Comparison of ENCODE assay signal across 8 cellular contexts in genomic region chr10:3785251-3785848, GRCh38. TPM values are rescaled to one million over a fixed set of nuclear protein-coding genes. Genes with fewer than 3 reads are reported as not detected.
DNase-seq lines count a peak whose midpoint lies in the region; ATAC-seq, FAIRE-seq and TF ChIP-seq lines count a peak whose summit lies in the region.

No MANE protein-coding gene starts in this region.

- peak overlapping the region; percentile 98 to 99 for H3K4me3 ChIP-seq in small intestine (ENCODE audit: low read depth in 1 of 2, low read length in 2 of 2)

- H3K27me3 ChIP-seq in small intestine (ENCODE audit: control insufficient read depth in 2 of 2, insufficient read depth in 2 of 2, low read length in 2 of 2) = no peaks in the 10 kb centered on the region

- no peak for TF ChIP-seq CTCF in VCaP (conservative IDR thresholded peaks at IDR 0.05)

- peaks cover 0 to 3% of the 10 kb centered on the region in 2 donors for H3K4me1 ChIP-seq in small intestine (ENCODE audit: control insufficient read depth in 2 of 2, insufficient read depth in 1 of 2, low read depth in 1 of 2, low read length in 1 of 2)

- in situ Hi-C loops in T47D (cut with HindIII; ENCODE audit: low pct_unique_long_range_greater_than_20kb, low sequenced_read_pairs) = no loop called here

- whole genome bisulfite sequencing in small intestine, 3 donors = 0 to 2% (median 0%) methylated on average over 25 to 76 of the region's 76 CpGs

- no peaks in the 10 kb centered on the region for H3K9me3 ChIP-seq in small intestine (ENCODE audit: control insufficient read depth, low read depth)

- no peak for FAIRE-seq in small intestine (lab: Jason Lieb, UNC)

- H3K27ac ChIP-seq in VCaP (peak overlapping the region; percentile 93), small intestine (ENCODE audit: low read depth in 1 of 2, low read length in 1 of 2) (peak overlapping the region; percentile 100)

- ATAC-seq in GM18909 (IDR thresholded peaks at IDR 0.05; ENCODE audit: poor library complexity, unreplicated experiment) (peak; percentile 83), HG03139 (IDR thresholded peaks at IDR 0.05; ENCODE audit: unreplicated experiment) (peak; percentile 72)

- peaks cover 11 to 12% of the 10 kb centered on the region in 2 donors for H3K36me3 ChIP-seq in small intestine (ENCODE audit: control insufficient read depth in 2 of 2, insufficient read depth in 2 of 2, low read length in 2 of 2)

- peak; percentile 100 for DNase-seq in AG08396 (ENCODE audit: low spot score)
- peak; percentile 88 for DNase-seq in NCI-H2196 (lab: John Stamatoyannopoulos, UW; ENCODE audit: unreplicated experiment)
- peak; percentile 99 to 100 for DNase-seq in T47D (ENCODE audit: low read depth in 1 of 2, low spot score in 1 of 2)
- peak; percentile 98 for DNase-seq in iPS-NIHi11 (ENCODE audit: low spot score)
- DNase-seq in small intestine = peak; percentile 99

RNA-seq across cellular contexts. Expression of gene KLF6, which starts 0.3 kb away (rescaled TPM):
- 10 to 100 TPM; 47.3 to 97.7 (median 63.0) TPM for polyA plus RNA-seq in small intestine

Comparison
In these comparisons a context has a peak if more than half of its experiments do, and no peak if none do; other contexts are left out.
1. Peak in every context shown above with its lines: DNase-seq, ATAC-seq, H3K4me3 ChIP-seq and H3K27ac ChIP-seq.